27 cellular contexts compared by ENCODE assay signal in the genomic region with DNA sequence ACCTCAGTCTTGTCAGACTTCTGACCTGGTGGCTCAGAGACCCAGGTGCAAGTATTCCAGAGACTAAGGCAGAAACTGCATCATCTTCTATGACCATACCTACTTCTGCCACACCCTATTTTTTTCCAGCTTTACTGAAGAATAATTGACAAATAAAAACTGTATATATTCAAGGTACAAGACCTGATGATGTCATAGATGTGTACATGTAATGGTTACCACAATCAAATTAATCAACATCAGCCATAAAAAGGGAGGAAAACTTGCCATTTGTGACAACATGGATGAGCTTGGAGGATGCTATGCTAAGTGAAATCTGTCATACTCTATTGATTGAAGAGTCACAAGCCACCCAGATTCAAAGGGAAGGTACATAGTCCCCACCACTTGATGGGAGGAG.
"Had no signal": no experiment of that assay in that cellular context is flagged by ENCODE, and none has a peak within 500 bp of the region (broad histone marks: within the 10 kb centered on the region; RNA-seq: fewer than 3 reads in every experiment).

No MANE protein-coding gene starts in this region.

- H3K27ac ChIP-seq: stomach, suprapubic skin, testis, thoracic aorta, thyroid gland, tibial artery, tibial nerve, transverse colon, upper lobe of left lung, upper lobe of right lung, uterus, vagina had no signal

- ATAC-seq: stimulated activated effector memory CD8-positive, alpha-beta T cell treated with anti-CD3 and anti-CD28 coated beads, Interleukin-12 subunit alpha, Interleukin-12 subunit beta, amount 100 ng/mL, for 72 hours; stimulated activated memory B cell treated with anti-CD40 and anti-IgM and Interleukin-4, amounts not matched to agents 10 μg/mL and 1 μg/mL and 100 μg/mL, for 72 hours; stimulated activated naive B cell treated with anti-CD40 and anti-IgM and Interleukin-4, amounts not matched to agents 10 μg/mL and 1 μg/mL and 100 μg/mL, for 72 hours; stimulated activated naive CD8-positive, alpha-beta T cell treated with anti-CD3 and anti-CD28 coated beads, Interleukin-15, amount 100 ng/mL, for 72 hours; stimulated activated naive CD8-positive, alpha-beta T cell treated with anti-CD3 and anti-CD28 coated beads, Interleukin-15, Interleukin-2, amounts not matched to agents 100 U/mL and 50 U/mL, for 24 hours; upper lobe of right lung had no signal

- H3K4me3 ChIP-seq: stomach, suprapubic skin, testis, thoracic aorta, thyroid gland, tibial artery, tibial nerve, transverse colon, upper lobe of left lung, upper lobe of right lung, uterus, vagina had no signal

- DNase-seq: stimulated activated CD4-positive, alpha-beta T cell treated with anti-CD3 and anti-CD28 coated beads, Interleukin-2, amount 100 ng/mL, for 48 hours; stimulated activated CD4-positive, alpha-beta T cell treated with anti-CD3 and anti-CD28 coated beads, Interleukin-4, amount 100 ng/mL, for 1 hour; stimulated activated CD4-positive, alpha-beta T cell treated with anti-CD3 and anti-CD28 coated beads, Interleukin-4, amount 100 ng/mL, for 24 hours; stimulated activated CD4-positive, alpha-beta T cell treated with anti-CD3 and anti-CD28 coated beads, Interleukin-4, amount 100 ng/mL, for 4 hours; stimulated activated CD8-positive, alpha-beta memory T cell treated with anti-CD3 and anti-CD28 coated beads, Interleukin-4, amount 100 ng/mL, for 48 hours; stimulated activated naive B cell treated with anti-CD40 and anti-IgM and Interleukin-4, amounts not matched to agents 10 μg/mL and 1 μg/mL and 100 μg/mL, for 72 hours; stimulated activated naive CD4-positive, alpha-beta T cell; stimulated activated naive CD4-positive, alpha-beta T cell treated with Interleukin-2 at 50 U/mL for 16 hours; stimulated activated naive CD8-positive, alpha-beta T cell treated with anti-CD3 and anti-CD28 coated beads, Interleukin-15, amount 100 ng/mL, for 72 hours; stimulated activated naive CD8-positive, alpha-beta T cell treated with anti-CD3 and anti-CD28 coated beads, Interleukin-15, Interleukin-2, amounts not matched to agents 100 U/mL and 50 U/mL, for 24 hours; stomach; substantia nigra; testis; thyroid gland; tibial artery; transverse colon; trophoblast cell; upper lobe of left lung; upper lobe of right lung; uterus had no signal

- H3K4me1 ChIP-seq: stomach, suprapubic skin, testis, thyroid gland, tibial artery, tibial nerve, transverse colon, upper lobe of left lung, upper lobe of right lung, uterus, vagina had no signal

- H3K36me3 ChIP-seq: stomach, suprapubic skin, thoracic aorta, thyroid gland, tibial artery, tibial nerve, transverse colon, upper lobe of left lung, upper lobe of right lung, uterus, vagina had no signal

- FAIRE-seq: urothelium cell line had no signal

- H3K9me3 ChIP-seq: stomach, suprapubic skin, testis, thoracic aorta, thyroid gland, tibial artery, transverse colon, upper lobe of left lung, upper lobe of right lung, uterus, vagina had no signal

- H3K27me3 ChIP-seq: stomach, suprapubic skin, testis, thyroid gland, tibial artery, tibial nerve, transverse colon, upper lobe of right lung, uterus, vagina had no signal
